ENCODE assay signal across 2 cellular contexts in the genomic region with DNA sequence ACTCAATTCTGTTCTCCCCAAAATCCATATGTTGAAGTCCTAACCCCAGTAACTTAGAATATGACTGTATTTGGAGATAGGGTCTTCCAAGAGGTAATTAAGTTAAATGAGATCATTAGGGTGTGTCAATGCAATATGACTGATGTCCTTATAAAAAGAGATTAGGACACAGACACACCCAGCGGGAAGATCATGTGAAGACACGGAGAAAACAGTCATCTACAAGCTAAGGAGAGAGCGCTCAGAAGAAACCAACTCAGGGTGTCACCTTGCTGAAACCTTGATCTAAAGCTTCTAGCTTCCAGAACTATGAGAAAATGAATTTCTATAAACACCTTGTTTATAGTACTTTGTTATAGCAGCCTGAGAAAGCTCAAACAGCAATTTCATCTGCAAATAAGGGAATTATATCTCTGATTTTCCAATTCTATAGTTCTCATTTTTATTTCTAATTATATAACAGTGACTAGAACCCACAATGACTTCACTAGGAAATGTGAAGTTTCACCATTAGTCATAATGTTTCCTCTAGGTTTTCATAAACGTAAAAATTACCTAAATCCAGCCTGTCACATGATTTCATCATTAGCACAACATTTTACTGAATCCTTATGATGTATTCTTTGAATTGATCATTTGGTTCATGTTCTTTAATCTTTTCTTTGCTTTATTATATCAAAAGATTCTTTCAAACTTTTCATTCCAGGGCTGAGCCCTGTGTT.
A peak's percentile ranks its signal among the peaks of the same experiment; 100 is the strongest.
TF ChIP-seq lines count a peak whose summit lies in the region.

No MANE protein-coding gene starts in this region.

TF ChIP-seq in IMR-90, 13 proteins besides CTCF, POLR2A, EP300 and RAD21:
- TF ChIP-seq MAFK (IDR thresholded peaks at IDR 0.05; ENCODE audit: low read depth, low read length) (no peak), CEBPB (IDR thresholded peaks at IDR 0.05; ENCODE audit: low read depth, low read length) (peak; percentile 39; the same call in 1 of the 2 replicates)

TF ChIP-seq in endothelial cell of umbilical vein, 7 proteins besides CTCF, POLR2A, EP300 and RAD21:
- no peak for TF ChIP-seq EZH2 (IDR thresholded peaks at IDR 0.05; ENCODE audit: borderline replicate concordance, low read depth, low read length, severe bottlenecking)
- TF ChIP-seq POLR2AphosphoS5 (IDR thresholded peaks at IDR 0.05; ENCODE audit: insufficient read depth, low read depth, low read length), result no peak
- TF ChIP-seq, protein P1, sequence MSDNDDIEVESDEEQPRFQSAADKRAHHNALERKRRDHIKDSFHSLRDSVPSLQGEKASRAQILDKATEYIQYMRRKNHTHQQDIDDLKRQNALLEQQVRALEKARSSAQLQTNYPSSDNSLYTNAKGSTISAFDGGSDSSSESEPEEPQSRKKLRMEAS (IDR thresholded peaks at IDR 0.05; ENCODE audit: insufficient read depth, insufficient read length), result no peak
- peak; percentile 51 for TF ChIP-seq FOS (IDR thresholded peaks at IDR 0.05; ENCODE audit: borderline replicate concordance, insufficient read depth, low read length)
- peak; percentile 16 for TF ChIP-seq JUN (IDR thresholded peaks at IDR 0.05; ENCODE audit: borderline replicate concordance, insufficient read depth, insufficient read length, low read depth)
- no peak for TF ChIP-seq MYC (IDR thresholded peaks at IDR 0.05; ENCODE audit: low read depth, low read length)
- TF ChIP-seq GATA2 (IDR thresholded peaks at IDR 0.05; ENCODE audit: insufficient read depth, insufficient read length, low read depth, low read length), result no peak
